ENCODE assay signal across 17 cellular contexts in genomic region chr17:42873932-42874636, GRCh38. TPM values are rescaled to one million over a fixed set of nuclear protein-coding genes. Genes with fewer than 3 reads are reported as not detected.
"Had no signal": no experiment of that assay in that cellular context is flagged by ENCODE, and none has a peak within 500 bp of the region (broad histone marks: within the 10 kb centered on the region; RNA-seq: fewer than 3 reads in every experiment).

No MANE protein-coding gene starts in this region.

RNA-seq across cellular contexts. Expression of gene AOC3, which starts 23.1 kb away (rescaled TPM):
- total RNA-seq: osteoblast had no signal
- polyA plus RNA-seq: naive thymus-derived CD4-positive, alpha-beta T cell had no signal

RNA-seq across cellular contexts. Expression of gene G6PC1, which starts 26.5 kb away (rescaled TPM):
- total RNA-seq: heart right ventricle; left cardiac atrium; left ventricle myocardium superior; lung microvascular endothelial cell; mesenteric fat pad; myocyte; naive thymus-derived CD4-positive, alpha-beta T cell; neural crest cell; osteoblast; psoas muscle; sigmoid colon; skeletal muscle tissue; smooth muscle cell; thyroid gland; ureter; uterus had no signal
- polyA plus RNA-seq: heart right ventricle; naive thymus-derived CD4-positive, alpha-beta T cell; smooth muscle cell; stomach had no signal

RNA-seq across cellular contexts. Expression of gene AOC2, which starts 29.7 kb away (rescaled TPM):
- polyA plus RNA-seq: naive thymus-derived CD4-positive, alpha-beta T cell had no signal
